In genomic region chr6:25035451-25036435, GRCh38 we compare ENCODE assay signal across 9 cellular contexts.
DNase-seq lines count a peak whose midpoint lies in the region; ATAC-seq and TF ChIP-seq lines count a peak whose summit lies in the region.
"Had no signal": no experiment of that assay in that cellular context is flagged by ENCODE, and none has a peak within 500 bp of the region (broad histone marks: within the 10 kb centered on the region; RNA-seq: fewer than 3 reads in every experiment).

No MANE protein-coding gene starts in this region.

- H3K4me1 ChIP-seq in neutrophil (ENCODE audit: control insufficient read depth in 1 of 2, insufficient read depth in 1 of 2, low read depth in 1 of 2, low read length in 1 of 2) = peaks cover 20 to 25% of the 10 kb centered on the region in 2 experiments

- no peaks in the 10 kb centered on the region for H3K9me3 ChIP-seq in neutrophil

- no peaks in the 10 kb centered on the region for H3K27me3 Mint-ChIP-seq in activated naive CD8-positive, alpha-beta T cell

- peaks cover 48% of the 10 kb centered on the region for H3K4me1 Mint-ChIP-seq in activated naive CD8-positive, alpha-beta T cell (ENCODE audit: low read depth)

- H3K27ac ChIP-seq in neutrophil = peak overlapping the region; percentile 61

- no peaks in the 10 kb centered on the region for H3K36me3 ChIP-seq in neutrophil

- POLR2A ChIA-PET in GM10248 (lab: Yijun Ruan, JAX) = interaction anchor here (1.1 kb wide), 1 partner anchor 9 kb away, joined by 3 read pairs; no protein-coding TSS in a partner anchor

- H3K27me3 ChIP-seq in neutrophil = no peaks in the 10 kb centered on the region

- no peak for DNase-seq in HCEC 1CT
- no peak for DNase-seq in GM10248 (ENCODE audit: extremely low spot score)
- no peak for DNase-seq in NCI-H1092 (lab: John Stamatoyannopoulos, UW)
- DNase-seq: activated CD4-positive, alpha-beta T cell treated with anti-CD3 and anti-CD28 coated beads, Interleukin-2, amount 50 U/mL, for 48 hours had no signal

- no peaks in the 10 kb centered on the region for H3K36me3 Mint-ChIP-seq in activated naive CD8-positive, alpha-beta T cell

- CTCF ChIA-PET in GM10248 (lab: Yijun Ruan, JAX) = interaction anchor here (1.0 to 15.5 kb wide), 16 partner anchors 8 to 180 kb away, joined by 3 to 129 read pairs (median 6); no protein-coding TSS in a partner anchor

- peak; percentile 58 for ATAC-seq in HG03432 (IDR thresholded peaks at IDR 0.05; ENCODE audit: unreplicated experiment)
- ATAC-seq in HG03565 (IDR thresholded peaks at IDR 0.05; ENCODE audit: unreplicated experiment) = no peak

- H3K4me3 Mint-ChIP-seq in activated naive CD8-positive, alpha-beta T cell = peak overlapping the region; percentile 82

- H3K27ac Mint-ChIP-seq in activated naive CD8-positive, alpha-beta T cell = peak overlapping the region; percentile 61

- no peak for TF ChIP-seq CTCF in GM12875 (IDR thresholded peaks at IDR 0.05; ENCODE audit: borderline replicate concordance, insufficient read depth, low read depth, low read length)
- TF ChIP-seq CTCF in neutrophil (IDR thresholded peaks at IDR 0.05) = no peak
- TF ChIP-seq CTCF in GM10248 (IDR thresholded peaks at IDR 0.05; ENCODE audit: control extremely low read depth, extremely low read depth, low read depth, missing control alignments) = no peak

- H3K4me3 ChIP-seq in GM12875 (ENCODE audit: low read depth, low read length) = peak overlapping the region; percentile 35
- peak overlapping the region in 1 of 2 experiments; percentile 23 for H3K4me3 ChIP-seq in neutrophil (ENCODE audit: low read depth in 1 of 2, low read length in 1 of 2)

- H3K9me3 Mint-ChIP-seq in activated naive CD8-positive, alpha-beta T cell (ENCODE audit: low read depth) = no peaks in the 10 kb centered on the region
